ENCODE assay signal across 1 cellular context in genomic region chr2:227511955-227512354, GRCh38.
TF ChIP-seq lines count a peak whose summit lies in the region.

No MANE protein-coding gene starts in this region.

TF ChIP-seq in K562, 482 proteins besides CTCF, POLR2A, EP300 and RAD21 (continued from another document):
- TF ChIP-seq ZNF592 (IDR thresholded peaks at IDR 0.05) = no peak
